ENCODE assay signal across 8 cellular contexts in genomic region chr1:85276290-85277026, GRCh38. TPM values are rescaled to one million over a fixed set of nuclear protein-coding genes. Genes with fewer than 3 reads are reported as not detected.
A peak's percentile ranks its signal among the peaks of the same experiment; 100 is the strongest.
DNase-seq lines count a peak whose midpoint lies in the region; ATAC-seq and TF ChIP-seq lines count a peak whose summit lies in the region.

BCL10 (minus strand) TSS chr1:85276632; CDS start chr1:85276352, 280 bp downstream.

- intact Hi-C loops in spleen (cut with DNase I; ENCODE audit: low total_unique reads), result no loop called here

- peaks cover 7% of the 10 kb centered on the region for H3K36me3 Mint-ChIP-seq in central memory CD8-positive, alpha-beta T cell (ENCODE audit: insufficient read depth)

- H3K4me1 ChIP-seq in spleen, result peaks cover 34 to 73% (median 56%) of the 10 kb centered on the region in 6 donors

- no peaks in the 10 kb centered on the region for H3K27me3 ChIP-seq in spleen (replicated peaks in 1 of 7)

- no peaks in the 10 kb centered on the region for H3K27me3 Mint-ChIP-seq in central memory CD8-positive, alpha-beta T cell

- peak; percentile 24 to 80 (median 26) for TF ChIP-seq POLR2A in spleen (IDR thresholded peaks at IDR 0.05)

- peaks cover 48% of the 10 kb centered on the region for H3K4me1 Mint-ChIP-seq in central memory CD8-positive, alpha-beta T cell

- peak; percentile 96 for ATAC-seq in GM19025 (IDR thresholded peaks at IDR 0.05; ENCODE audit: low read depth, unreplicated experiment)
- peak; percentile 96 for ATAC-seq in HG03342 (IDR thresholded peaks at IDR 0.05; ENCODE audit: unreplicated experiment)
- peak; percentile 98 for ATAC-seq in central memory CD8-positive, alpha-beta T cell (replicated peaks; ENCODE audit: extremely low read depth, poor library complexity, severe bottlenecking)

- peak; percentile 87 for DNase-seq in AG09309 (ENCODE audit: low read depth)
- peak; percentile 96 to 99 for DNase-seq in NCI-H446 (lab: John Stamatoyannopoulos, UW)
- peak; percentile 95 for DNase-seq in activated CD4-positive, CD25-positive, alpha-beta regulatory T cell treated with anti-CD3 and anti-CD28 coated beads, Interleukin-2, amount 50 U/mL, for 16 hours (ENCODE audit: low read depth, low spot score)
- DNase-seq in central memory CD8-positive, alpha-beta T cell (ENCODE audit: low spot score in 2 of 2), result peak; percentile 96 to 98
- peak; percentile 95 for DNase-seq in inferior parietal cortex (ENCODE audit: extremely low spot score)
- peak; percentile 100 for DNase-seq in spleen

- no peaks in the 10 kb centered on the region for H3K9me3 ChIP-seq in spleen

- peaks cover 0 to 19% (median 0%) of the 10 kb centered on the region in 6 donors for H3K36me3 ChIP-seq in spleen

- 0 to 2% (median 0%) methylated on average over 18 to 72 of the region's 72 CpGs for WGBS in spleen, 5 donors

- H3K4me3 Mint-ChIP-seq in central memory CD8-positive, alpha-beta T cell, result peak within 1 kb of the TSS; percentile 80

- H3K9me3 Mint-ChIP-seq in central memory CD8-positive, alpha-beta T cell, result no peaks in the 10 kb centered on the region

- peak within 1 kb of the TSS; percentile 97 to 100 (median 98) for H3K27ac ChIP-seq in spleen

- peak within 1 kb of the TSS; percentile 93 for H3K4me3 ChIP-seq in AG09309 (ENCODE audit: control insufficient read depth, low read depth, low read length)
- H3K4me3 ChIP-seq in spleen, result peak within 1 kb of the TSS; percentile 75 to 94 (median 82)

- H3K27ac Mint-ChIP-seq in central memory CD8-positive, alpha-beta T cell (ENCODE audit: low read depth), result peak within 1 kb of the TSS; percentile 91

- TF ChIP-seq CTCF in AG09309 (IDR thresholded peaks at IDR 0.05; ENCODE audit: control insufficient read depth, insufficient read depth, low read depth, low read length, missing control alignments) (no peak), spleen (IDR thresholded peaks at IDR 0.05 in 8 of 11, conservative IDR thresholded peaks at IDR 0.05 in 3 of 11) (peak in 2 of 11 experiments; percentile 36 to 44)

RNA-seq across cellular contexts. Expression of gene BCL10, which starts in this region (rescaled TPM):
- total RNA-seq in spleen, result 10 to 100 TPM; 27.4 to 45.1 (median 38.1) TPM
- 10 to 100 TPM; 10.5 to 14.4 (median 11.0) TPM for polyA plus RNA-seq in spleen

Comparison
In these comparisons a context has a peak if more than half of its experiments do, and no peak if none do; other contexts are left out.
1. Peak in every context shown above with its lines: DNase-seq, ATAC-seq, H3K4me3 ChIP-seq and H3K27ac ChIP-seq.